Comparison of ENCODE assay signal across 39 cellular contexts in genomic region chr4:57679969-57680368, GRCh38.
"Had no signal": no experiment of that assay in that cellular context is flagged by ENCODE, and none has a peak within 500 bp of the region (broad histone marks: within the 10 kb centered on the region; RNA-seq: fewer than 3 reads in every experiment).

No MANE protein-coding gene starts in this region.

- H3K4me3 ChIP-seq: adrenal gland, ascending aorta, body of pancreas, breast epithelium, cardiac muscle cell had no signal

- H3K4me1 ChIP-seq: adrenal gland, ascending aorta, body of pancreas, breast epithelium had no signal

- H3K27ac ChIP-seq: adrenal gland, ascending aorta, body of pancreas, brain microvascular endothelial cell, breast epithelium, cardiac muscle cell had no signal

- H3K9me3 Mint-ChIP-seq: activated naive CD4-positive, alpha-beta T cell treated with anti-CD3 and anti-CD28 coated beads, Interleukin-2, amount 10 ng/mL, durations not matched to agents 7 days and 5 days; activated naive CD4-positive, alpha-beta T cell treated with anti-CD3 and anti-CD28 coated beads, Interleukin-2, amount 50 U/mL, for 24 hours; activated naive CD8-positive, alpha-beta T cell treated with anti-CD3 and anti-CD28 coated beads for 36 hours; activated naive CD8-positive, alpha-beta T cell treated with anti-CD3 and anti-CD28 coated beads, Interleukin-2, amount 50 U/mL, for 24 hours; activated T-cell treated with anti-CD3 and anti-CD28 coated beads, Interleukin-2, amount 50 U/mL, for 24 hours; activated T-helper 17 cell treated with anti-CD3 and anti-CD28 coated beads, Interleukin-2, amount 50 U/mL, for 72 hours; brain had no signal

- H3K4me1 Mint-ChIP-seq: activated naive CD4-positive, alpha-beta T cell treated with anti-CD3 and anti-CD28 coated beads, Interleukin-2, amount 10 ng/mL, durations not matched to agents 7 days and 5 days; activated naive CD4-positive, alpha-beta T cell treated with anti-CD3 and anti-CD28 coated beads, Interleukin-2, amount 50 U/mL, for 24 hours; activated naive CD8-positive, alpha-beta T cell treated with anti-CD3 and anti-CD28 coated beads for 36 hours; activated naive CD8-positive, alpha-beta T cell treated with anti-CD3 and anti-CD28 coated beads, Interleukin-2, amount 10 ng/mL, durations not matched to agents 7 days and 5 days; activated naive CD8-positive, alpha-beta T cell treated with anti-CD3 and anti-CD28 coated beads, Interleukin-2, amount 50 U/mL, for 24 hours; activated T-helper 17 cell treated with anti-CD3 and anti-CD28 coated beads, Interleukin-2, amount 50 U/mL, for 72 hours; brain; central memory CD8-positive, alpha-beta T cell had no signal

- ATAC-seq: activated naive CD4-positive, alpha-beta T cell treated with anti-CD3 and anti-CD28 coated beads, Interleukin-2, amount 50 U/mL, for 72 hours; activated naive CD8-positive, alpha-beta T cell treated with anti-CD3 and anti-CD28 coated beads, Interleukin-2, amount 50 U/mL, for 24 hours; activated T-cell treated with anti-CD3 and anti-CD28 coated beads, Interleukin-2, amount 50 U/mL, for 4 hours; activated T-cell treated with anti-CD3 and anti-CD28 coated beads, Interleukin-2, amount 50 U/mL, for 72 hours; activated T-helper 17 cell treated with anti-CD3 and anti-CD28 coated beads, Interleukin-2, amount 50 U/mL, for 72 hours; body of pancreas had no signal

- H3K4me3 Mint-ChIP-seq: activated naive CD4-positive, alpha-beta T cell treated with anti-CD3 and anti-CD28 coated beads for 36 hours; activated naive CD4-positive, alpha-beta T cell treated with anti-CD3 and anti-CD28 coated beads, Interleukin-2, amount 10 ng/mL, durations not matched to agents 7 days and 5 days; activated naive CD4-positive, alpha-beta T cell treated with anti-CD3 and anti-CD28 coated beads, Interleukin-2, amount 50 U/mL, for 24 hours; activated naive CD8-positive, alpha-beta T cell; activated naive CD8-positive, alpha-beta T cell treated with anti-CD3 and anti-CD28 coated beads for 36 hours; activated naive CD8-positive, alpha-beta T cell treated with anti-CD3 and anti-CD28 coated beads, Interleukin-2, amount 10 ng/mL, durations not matched to agents 7 days and 5 days; activated naive CD8-positive, alpha-beta T cell treated with anti-CD3 and anti-CD28 coated beads, Interleukin-2, amount 50 U/mL, for 24 hours; activated T-cell treated with anti-CD3 and anti-CD28 coated beads, Interleukin-2, amount 50 U/mL, for 24 hours; activated T-cell treated with anti-CD3 and anti-CD28 coated beads, Interleukin-2, amount 50 U/mL, for 4 hours; activated T-cell treated with anti-CD3 and anti-CD28 coated beads, Interleukin-2, amount 50 U/mL, for 72 hours; activated T-helper 1 cell treated with anti-CD3 and anti-CD28 coated beads, Interleukin-12 subunit alpha, Interleukin-12 subunit beta, Interleukin-2, Interleukin-4 antibody, amounts not matched to agents 30 ng/mL and 10 ng/mL and 1 ng/mL, durations not matched to agents 14 hours and 24 hours and 36 hours; activated T-helper 17 cell treated with anti-CD3 and anti-CD28 coated beads, Interleukin-2, amount 50 U/mL, for 72 hours; brain; central memory CD8-positive, alpha-beta T cell had no signal

- H3K27ac Mint-ChIP-seq: activated naive CD4-positive, alpha-beta T cell treated with anti-CD3 and anti-CD28 coated beads for 36 hours; activated naive CD4-positive, alpha-beta T cell treated with anti-CD3 and anti-CD28 coated beads, Interleukin-2, amount 10 ng/mL, durations not matched to agents 7 days and 5 days; activated naive CD4-positive, alpha-beta T cell treated with anti-CD3 and anti-CD28 coated beads, Interleukin-2, amount 50 U/mL, for 24 hours; activated naive CD4-positive, alpha-beta T cell treated with anti-CD3 and anti-CD28 coated beads, Interleukin-2, amount 50 U/mL, for 72 hours; activated naive CD8-positive, alpha-beta T cell; activated naive CD8-positive, alpha-beta T cell treated with anti-CD3 and anti-CD28 coated beads for 36 hours; activated naive CD8-positive, alpha-beta T cell treated with anti-CD3 and anti-CD28 coated beads, Interleukin-2, amount 10 ng/mL, durations not matched to agents 7 days and 5 days; activated naive CD8-positive, alpha-beta T cell treated with anti-CD3 and anti-CD28 coated beads, Interleukin-2, amount 50 U/mL, for 24 hours; activated T-cell treated with anti-CD3 and anti-CD28 coated beads, Interleukin-2, amount 50 U/mL, for 24 hours; activated T-cell treated with anti-CD3 and anti-CD28 coated beads, Interleukin-2, amount 50 U/mL, for 72 hours; activated T-helper 1 cell treated with anti-CD3 and anti-CD28 coated beads, Interleukin-12 subunit alpha, Interleukin-12 subunit beta, Interleukin-2, Interleukin-4 antibody, amounts not matched to agents 30 ng/mL and 10 ng/mL and 1 ng/mL, durations not matched to agents 14 hours and 24 hours and 36 hours; activated T-helper 17 cell treated with anti-CD3 and anti-CD28 coated beads, Interleukin-2, amount 50 U/mL, for 72 hours; activated T-helper 2 cell treated with anti-CD3 and anti-CD28 coated beads, Interferon-gamma antibody, Interleukin-2, Interleukin-4, amounts not matched to agents 10 μg/mL and 5 μg/mL and 100 μg/mL, durations not matched to agents 14 hours and 24 hours and 36 hours; brain had no signal

- H3K36me3 Mint-ChIP-seq: activated naive CD4-positive, alpha-beta T cell treated with anti-CD3 and anti-CD28 coated beads, Interleukin-2, amount 10 ng/mL, durations not matched to agents 7 days and 5 days; activated naive CD4-positive, alpha-beta T cell treated with anti-CD3 and anti-CD28 coated beads, Interleukin-2, amount 50 U/mL, for 24 hours; activated naive CD4-positive, alpha-beta T cell treated with anti-CD3 and anti-CD28 coated beads, Interleukin-2, amount 50 U/mL, for 72 hours; activated naive CD8-positive, alpha-beta T cell; activated naive CD8-positive, alpha-beta T cell treated with anti-CD3 and anti-CD28 coated beads for 36 hours; activated naive CD8-positive, alpha-beta T cell treated with anti-CD3 and anti-CD28 coated beads, Interleukin-2, amount 10 ng/mL, durations not matched to agents 7 days and 5 days; brain had no signal

- H3K27me3 ChIP-seq: adrenal gland, ascending aorta, body of pancreas, brain microvascular endothelial cell, breast epithelium, cardiac muscle cell had no signal

- DNase-seq: activated effector memory CD4-positive, alpha-beta T cell treated with anti-CD3 and anti-CD28 coated beads, Interleukin-2, amount 50 U/mL, for 16 hours; activated effector memory CD4-positive, alpha-beta T cell treated with Interleukin-2 at 50 U/mL for 16 hours; activated gamma-delta T cell; activated gamma-delta T cell treated with Interleukin-2 at 50 U/mL for 16 hours; activated naive CD4-positive, alpha-beta T cell; activated naive CD4-positive, alpha-beta T cell treated with anti-CD3 and anti-CD28 coated beads for 36 hours; activated naive CD4-positive, alpha-beta T cell treated with anti-CD3 and anti-CD28 coated beads, Interleukin-2, amount 10 ng/mL, durations not matched to agents 7 days and 5 days; activated naive CD4-positive, alpha-beta T cell treated with anti-CD3 and anti-CD28 coated beads, Interleukin-2, amount 50 U/mL, for 16 hours; activated naive CD4-positive, alpha-beta T cell treated with Interleukin-2 at 50 U/mL for 16 hours; activated naive CD8-positive, alpha-beta T cell treated with anti-CD3 and anti-CD28 coated beads for 36 hours; activated naive CD8-positive, alpha-beta T cell treated with anti-CD3 and anti-CD28 coated beads, Interleukin-2, amount 10 ng/mL, durations not matched to agents 7 days and 5 days; activated naive CD8-positive, alpha-beta T cell treated with anti-CD3 and anti-CD28 coated beads, Interleukin-2, amount 50 U/mL, for 24 hours; activated T-cell treated with anti-CD3 and anti-CD28 coated beads, Interleukin-2, amount 50 U/mL, for 1 hour; activated T-cell treated with anti-CD3 and anti-CD28 coated beads, Interleukin-2, amount 50 U/mL, for 24 hours; activated T-cell treated with anti-CD3 and anti-CD28 coated beads, Interleukin-2, amount 50 U/mL, for 4 hours; activated T-cell treated with anti-CD3 and anti-CD28 coated beads, Interleukin-2, amount 50 U/mL, for 48 hours; activated T-cell treated with anti-CD3 and anti-CD28 coated beads, Interleukin-2, amount 50 U/mL, for 72 hours; adrenal gland; amniotic stem cell; amygdala; anterior cingulate cortex; aorta; body of pancreas; brain microvascular endothelial cell; central memory CD4-positive, alpha-beta T cell; cerebellar nuclear complex had no signal

- H3K9me3 ChIP-seq: adrenal gland, ascending aorta, body of pancreas, breast epithelium had no signal

- FAIRE-seq: astrocyte, bronchial epithelial cell had no signal

- H3K27me3 Mint-ChIP-seq: activated naive CD4-positive, alpha-beta T cell treated with anti-CD3 and anti-CD28 coated beads, Interleukin-2, amount 10 ng/mL, durations not matched to agents 7 days and 5 days; activated naive CD4-positive, alpha-beta T cell treated with anti-CD3 and anti-CD28 coated beads, Interleukin-2, amount 50 U/mL, for 24 hours; activated naive CD8-positive, alpha-beta T cell; activated naive CD8-positive, alpha-beta T cell treated with anti-CD3 and anti-CD28 coated beads for 36 hours; activated naive CD8-positive, alpha-beta T cell treated with anti-CD3 and anti-CD28 coated beads, Interleukin-2, amount 10 ng/mL, durations not matched to agents 7 days and 5 days; activated naive CD8-positive, alpha-beta T cell treated with anti-CD3 and anti-CD28 coated beads, Interleukin-2, amount 50 U/mL, for 24 hours; activated T-cell treated with anti-CD3 and anti-CD28 coated beads, Interleukin-2, amount 50 U/mL, for 24 hours; activated T-helper 17 cell treated with anti-CD3 and anti-CD28 coated beads, Interleukin-2, amount 50 U/mL, for 72 hours; brain; central memory CD8-positive, alpha-beta T cell had no signal

- H3K36me3 ChIP-seq: adrenal gland, ascending aorta, brain microvascular endothelial cell, breast epithelium, cardiac muscle cell had no signal
